In genomic region chr2:8379134-8379533, GRCh38 we compare ENCODE assay signal across 21 cellular contexts.
DNase-seq lines count a peak whose midpoint lies in the region; ATAC-seq, FAIRE-seq and TF ChIP-seq lines count a peak whose summit lies in the region.
"Had no signal": no experiment of that assay in that cellular context is flagged by ENCODE, and none has a peak within 500 bp of the region (broad histone marks: within the 10 kb centered on the region; RNA-seq: fewer than 3 reads in every experiment).

No MANE protein-coding gene starts in this region.

- in situ Hi-C loops in K562 (cut with MboI) = no loop called here

- H3K9me3 Mint-ChIP-seq in activated T-cell treated with anti-CD3 and anti-CD28 coated beads, Interleukin-2, amount 50 U/mL, for 24 hours = no peaks in the 10 kb centered on the region
- H3K9me3 Mint-ChIP-seq in stimulated activated naive CD8-positive, alpha-beta T cell treated with anti-CD3 and anti-CD28 coated beads, Interleukin-15, amount 100 ng/mL, for 72 hours = no peaks in the 10 kb centered on the region

- peaks cover 41% of the 10 kb centered on the region for H3K27me3 ChIP-seq in MM.1S (replicated peaks; ENCODE audit: insufficient read depth, low read length)
- H3K27me3 ChIP-seq in K562 (ENCODE audit: control insufficient read depth in 2 of 2, insufficient read depth in 2 of 2, low read length in 2 of 2) = peaks cover 8 to 21% of the 10 kb centered on the region in 2 experiments; a peak in 3 of 5 replicates

- H3K9me3 ChIP-seq in A549 (peaks cover 2% of the 10 kb centered on the region; the same call in 1 of the 3 replicates), MM.1S (replicated peaks; ENCODE audit: insufficient read depth, low read length) (no peaks in the 10 kb centered on the region), K562 (replicated peaks; ENCODE audit: control insufficient read depth, insufficient read depth, low read depth, low read length) (no peaks in the 10 kb centered on the region)
- H3K9me3 ChIP-seq: HAP-1 had no signal

- no TSS peak for BruUV-seq in K562 (replicated peaks; lab: Mats Ljungman, UMichigan)

- peaks cover 39% of the 10 kb centered on the region for H3K4me1 Mint-ChIP-seq in activated T-cell treated with anti-CD3 and anti-CD28 coated beads, Interleukin-2, amount 50 U/mL, for 24 hours (ENCODE audit: low read depth)
- peaks cover 39% of the 10 kb centered on the region for H3K4me1 Mint-ChIP-seq in stimulated activated naive CD8-positive, alpha-beta T cell treated with anti-CD3 and anti-CD28 coated beads, Interleukin-15, amount 100 ng/mL, for 72 hours

- H3F3A ChIP-seq in MM.1S (ENCODE audit: insufficient read depth, low read length) = peaks cover 11% of the 10 kb centered on the region

- no peak for DNase-seq in activated T-cell treated with anti-CD3 and anti-CD28 coated beads, Interleukin-2, amount 50 U/mL, for 24 hours
- DNase-seq in activated T-cell treated with anti-CD3 and anti-CD28 coated beads, Interleukin-2, amount 50 U/mL, for 48 hours = no peak
- DNase-seq in A549 (ENCODE audit: low read depth in 1 of 2, low spot score in 1 of 2) (no peak), MM.1S (no peak), K562 (ENCODE audit: extremely low read depth in 1 of 4, low spot score in 3 of 4) (no peak), COLO829 (ENCODE audit: low spot score) (no peak)
- DNase-seq in stimulated activated naive CD8-positive, alpha-beta T cell treated with anti-CD3 and anti-CD28 coated beads, Interleukin-15, amount 100 ng/mL, for 72 hours = no peak
- DNase-seq: 8988T, DMS 273 treated with DMSO at 0.1 percent for 48 hours, DND-41, GM23248, MV-4-11, NCI-H1105 treated with DMSO at 0.1 percent for 48 hours, NCI-H1694 treated with DMSO at 0.1 percent for 48 hours, NCI-H2081 treated with DMSO at 0.1 percent for 48 hours, NCI-H2171 treated with DMSO at 0.1 percent for 48 hours, NCI-H446, PC-9 had no signal

- 86% methylated on average over 8 of the region's 8 CpGs for WGBS in A549 (ENCODE audit: missing lambda C conversion rate)
- 2% methylated on average over 8 of the region's 8 CpGs for WGBS in K562 (ENCODE audit: insufficient coverage, low coverage, missing lambda C conversion rate)

- H3K4me3 ChIP-seq in A549 (no peak overlapping the region), MM.1S (ENCODE audit: low read length) (no peak overlapping the region), K562 (no peak overlapping the region)
- H3K4me3 ChIP-seq: GM23248, HAP-1, PC-9 had no signal

- CTCF ChIA-PET in A549 (lab: Yijun Ruan, JAX) = interaction anchor here (1.0 to 1.8 kb wide), 2 partner anchors 10 to 79 kb away, joined by 3 to 6 read pairs; no protein-coding TSS in a partner anchor
- CTCF ChIA-PET in K562 (lab: Yijun Ruan, JAX; ENCODE audit: low intra/inter-chr PET ratio) = no interaction called here

- intact Hi-C loops in K562 (cut with micrococcal nuclease) = no loop called here

- POLR2A ChIA-PET in A549 (lab: Yijun Ruan, JAX) = no interaction called here
- POLR2A ChIA-PET in K562 (lab: Yijun Ruan, JAX) = no interaction called here

- TF ChIP-seq EP300 in A549 (IDR thresholded peaks at IDR 0.05) (no peak), K562 (IDR thresholded peaks at IDR 0.05; ENCODE audit: low read length) (no peak)

- no peak for TF ChIP-seq CTCF in A549 (IDR thresholded peaks at IDR 0.05)
- TF ChIP-seq CTCF in MM.1S (IDR thresholded peaks at IDR 0.05; ENCODE audit: low read length) = no peak
- no peak for TF ChIP-seq CTCF in K562 (IDR thresholded peaks at IDR 0.05 in 2 of 3, conservative IDR thresholded peaks at IDR 0.05 in 1 of 3; ENCODE audit: insufficient read depth in 2 of 3, low read depth in 1 of 3, low read length in 3 of 3)

- H3K36me3 Mint-ChIP-seq in activated T-cell treated with anti-CD3 and anti-CD28 coated beads, Interleukin-2, amount 50 U/mL, for 24 hours (ENCODE audit: low read depth) = no peaks in the 10 kb centered on the region

- no peak for TF ChIP-seq RAD21 in A549 (conservative IDR thresholded peaks at IDR 0.05 in 1 of 2, IDR thresholded peaks at IDR 0.05 in 1 of 2)
- TF ChIP-seq RAD21 in K562 (CRISPR knock-in tag; conservative IDR thresholded peaks at IDR 0.05 in 1 of 2, IDR thresholded peaks at IDR 0.05 in 1 of 2) = no peak

- H2AFZ ChIP-seq in MM.1S (ENCODE audit: low read length) (no peak overlapping the region), K562 (ENCODE audit: low read depth, low read length) (no peak overlapping the region)
- H2AFZ ChIP-seq: GM23248, PC-9 had no signal

- H4K20me1 ChIP-seq in MM.1S (ENCODE audit: insufficient read depth, low read length) (no peaks in the 10 kb centered on the region), K562 (replicated peaks; ENCODE audit: control insufficient read depth, insufficient read depth, low read length) (no peaks in the 10 kb centered on the region)

- FAIRE-seq in A549 (lab: Jason Lieb, UNC) (no peak), K562 (lab: Jason Lieb, UNC) (no peak)

- TF ChIP-seq POLR2A in A549 (IDR thresholded peaks at IDR 0.05; ENCODE audit: low read length) = no peak
- TF ChIP-seq POLR2A in K562 (conservative IDR thresholded peaks at IDR 0.05) = no peak

- no peak overlapping the region for H3K4me3 Mint-ChIP-seq in activated T-cell treated with anti-CD3 and anti-CD28 coated beads, Interleukin-2, amount 50 U/mL, for 24 hours
- no peak overlapping the region for H3K4me3 Mint-ChIP-seq in stimulated activated naive CD8-positive, alpha-beta T cell treated with anti-CD3 and anti-CD28 coated beads, Interleukin-15, amount 100 ng/mL, for 72 hours

- no peak overlapping the region for H3K4me2 ChIP-seq in A549
- 0 out of 2 replicates have a peak overlapping the region, but pooled peaks have one; percentile 33 for H3K4me2 ChIP-seq in MM.1S (ENCODE audit: low read depth, low read length)
- H3K4me2 ChIP-seq in K562 (ENCODE audit: insufficient read depth, low read length) = no peak overlapping the region
- H3K4me2 ChIP-seq: PC-9 had no signal

- H3K27ac ChIP-seq in A549 (no peak overlapping the region), MM.1S (ENCODE audit: low read length) (no peak overlapping the region), K562 (ENCODE audit: extremely low read depth, low read depth, low read length) (no peak overlapping the region)
- H3K27ac ChIP-seq: GM23248, PC-9, RWPE1 had no signal

- no peak overlapping the region for H3K9ac ChIP-seq in MM.1S (ENCODE audit: low read length)
- H3K9ac ChIP-seq in K562 (ENCODE audit: insufficient read depth in 1 of 2, low read depth in 2 of 2, low read length in 2 of 2) = no peak overlapping the region
- H3K9ac ChIP-seq: GM23248 had no signal

- no peaks in the 10 kb centered on the region for H3K4me1 ChIP-seq in A549
- H3K4me1 ChIP-seq in MM.1S (ENCODE audit: low read length) = peaks cover 17% of the 10 kb centered on the region
- no peaks in the 10 kb centered on the region for H3K4me1 ChIP-seq in K562 (replicated peaks in 1 of 2; ENCODE audit: control insufficient read depth in 2 of 2, insufficient read depth in 2 of 2, low read length in 2 of 2)
- H3K4me1 ChIP-seq: HAP-1 had no signal

- peak overlapping the region; percentile 34 for H3K27ac Mint-ChIP-seq in activated T-cell treated with anti-CD3 and anti-CD28 coated beads, Interleukin-2, amount 50 U/mL, for 24 hours
- H3K27ac Mint-ChIP-seq in stimulated activated naive CD8-positive, alpha-beta T cell treated with anti-CD3 and anti-CD28 coated beads, Interleukin-15, amount 100 ng/mL, for 72 hours = no peak overlapping the region

- ATAC-seq in A549 (no peak), K562 (no peak), GM21619 (IDR thresholded peaks at IDR 0.05; ENCODE audit: unreplicated experiment) (no peak)
- no peak for ATAC-seq in stimulated activated naive CD8-positive, alpha-beta T cell treated with anti-CD3 and anti-CD28 coated beads, Interleukin-15, amount 100 ng/mL, for 72 hours

- H3K36me3 ChIP-seq in MM.1S (replicated peaks; ENCODE audit: insufficient read depth, low read length) (no peaks in the 10 kb centered on the region), K562 (ENCODE audit: control insufficient read depth, insufficient read depth, low read length) (no peaks in the 10 kb centered on the region)
- H3K36me3 ChIP-seq: HAP-1 had no signal

- no peaks in the 10 kb centered on the region for H3K9me1 ChIP-seq in K562 (ENCODE audit: control insufficient read depth, insufficient read depth, low read length)

- peaks cover 12% of the 10 kb centered on the region for H3K27me3 Mint-ChIP-seq in activated T-cell treated with anti-CD3 and anti-CD28 coated beads, Interleukin-2, amount 50 U/mL, for 24 hours
- peaks cover 21% of the 10 kb centered on the region for H3K27me3 Mint-ChIP-seq in stimulated activated naive CD8-positive, alpha-beta T cell treated with anti-CD3 and anti-CD28 coated beads, Interleukin-15, amount 100 ng/mL, for 72 hours

- H3K79me2 ChIP-seq in MM.1S (ENCODE audit: low read length) = no peaks in the 10 kb centered on the region
- H3K79me2 ChIP-seq in K562 (ENCODE audit: control insufficient read depth, insufficient read depth, low read length) = no peaks in the 10 kb centered on the region

- H3K9me2 ChIP-seq in MM.1S (replicated peaks; ENCODE audit: insufficient read depth, low read length) = no peaks in the 10 kb centered on the region

TF ChIP-seq in A549, 52 proteins besides CTCF, POLR2A, EP300 and RAD21:
- TF ChIP-seq HOXB13 (CRISPR knock-in tag; IDR thresholded peaks at IDR 0.05; ENCODE audit: low read depth) = no peak
- peak; percentile 95 for TF ChIP-seq MAFK (IDR thresholded peaks at IDR 0.05; ENCODE audit: partially characterized antibody)
- no peak for TF ChIP-seq TP53 (CRISPR knock-in tag; IDR thresholded peaks at IDR 0.05)

TF ChIP-seq in K562, 482 proteins besides CTCF, POLR2A, EP300 and RAD21:
- TF ChIP-seq MAFF (IDR thresholded peaks at IDR 0.05; ENCODE audit: low read length) (peak; percentile 83), ZNF316 (IDR thresholded peaks at IDR 0.05) (peak; percentile 86), C11orf30 (IDR thresholded peaks at IDR 0.05; ENCODE audit: low read depth) (peak; percentile 80), ZNF436 (CRISPR knock-in tag; IDR thresholded peaks at IDR 0.05) (no peak), MAFG (tag; conservative IDR thresholded peaks at IDR 0.05) (peak; percentile 81), SAFB2 (IDR thresholded peaks at IDR 0.05; ENCODE audit: borderline replicate concordance, low read depth, low read length, severe bottlenecking) (no peak), THRB (CRISPR knock-in tag; conservative IDR thresholded peaks at IDR 0.05) (no peak), MAFK (IDR thresholded peaks at IDR 0.05; ENCODE audit: low read length) (peak; percentile 78)
